17 cellular contexts compared by ENCODE assay signal in the genomic region with DNA sequence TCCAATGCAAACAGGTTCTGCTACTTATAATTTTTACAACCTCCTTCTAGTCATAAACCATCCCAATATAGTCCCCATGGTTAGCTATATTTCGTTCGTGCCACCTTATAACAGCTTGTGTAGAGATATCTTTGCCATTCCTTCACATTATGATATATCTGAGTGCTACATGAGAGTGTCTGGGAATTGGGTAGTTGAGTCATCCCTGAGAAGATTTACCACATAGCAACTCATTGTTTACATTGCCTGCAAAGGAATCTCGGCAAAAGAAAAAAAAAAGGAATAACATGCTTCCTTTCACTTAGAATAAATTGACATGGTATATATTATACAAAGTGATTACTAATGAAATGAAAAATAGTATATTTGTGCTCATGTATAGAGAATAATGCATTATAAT.
A peak's percentile ranks its signal among the peaks of the same experiment; 100 is the strongest.
DNase-seq lines count a peak whose midpoint lies in the region; ATAC-seq and TF ChIP-seq lines count a peak whose summit lies in the region.
"Had no signal": no experiment of that assay in that cellular context is flagged by ENCODE, and none has a peak within 500 bp of the region (broad histone marks: within the 10 kb centered on the region; RNA-seq: fewer than 3 reads in every experiment).

No MANE protein-coding gene starts in this region.

- no peaks in the 10 kb centered on the region for H3K79me2 ChIP-seq in mammary epithelial cell (ENCODE audit: insufficient read depth, low read length)

- no TSS peak for BruUV-seq in mammary epithelial cell (replicated peaks; lab: Mats Ljungman, UMichigan)

- DNase-seq in AG08395 (ENCODE audit: low spot score), result peak; percentile 40
- peak; percentile 79 for DNase-seq in HS-27A (ENCODE audit: low read depth)
- peak; percentile 71 for DNase-seq in mammary epithelial cell
- peak; percentile 40 for DNase-seq in kidney tubule cell (ENCODE audit: low spot score)
- DNase-seq in substantia nigra (lab: John Stamatoyannopoulos, UW), result no peak
- no peak for DNase-seq in NCI-H2227 treated with DMSO at 0.1 percent for 48 hours (lab: John Stamatoyannopoulos, UW)
- DNase-seq: activated CD4-positive, alpha-beta T cell treated with anti-CD3 and anti-CD28 coated beads, Interleukin-2, amount 50 U/mL, for 4 hours; NCI-H187; ovary; Right ventricle myocardium superior; stimulated activated CD8-positive, alpha-beta memory T cell treated with anti-CD3 and anti-CD28 coated beads, Interleukin-4, amount 100 ng/mL, for 48 hours; uterus had no signal

- no peaks in the 10 kb centered on the region for H4K20me1 ChIP-seq in mammary epithelial cell (ENCODE audit: insufficient read depth, low read length)
- H4K20me1 ChIP-seq: BLaER1 treated with 17β-estradiol and CSF1 and Interleukin-3, amounts not matched to agents 10 nM and 100 nM had no signal

- H3K9me3 ChIP-seq in mammary epithelial cell (replicated peaks; ENCODE audit: insufficient read depth, low read length), result no peaks in the 10 kb centered on the region
- H3K9me3 ChIP-seq: BLaER1 treated with 17β-estradiol and CSF1 and Interleukin-3, amounts not matched to agents 10 nM and 100 nM; ovary; uterus had no signal

- CTCF ChIA-PET in mammary epithelial cell (lab: Charles Lee; ENCODE audit: low non-redundant PET), result no interaction called here

- no peak overlapping the region for H3K4me3 ChIP-seq in mammary epithelial cell (replicated peaks in 1 of 3; ENCODE audit: insufficient read depth in 1 of 3, low read depth in 2 of 3, low read length in 3 of 3)
- H3K4me3 ChIP-seq: BLaER1 treated with 17β-estradiol and CSF1 and Interleukin-3, amounts not matched to agents 10 nM and 100 nM; cardiac muscle cell; K562; ovary; uterus had no signal

- peaks cover 5% of the 10 kb centered on the region for H3K4me1 ChIP-seq in mammary epithelial cell (ENCODE audit: insufficient read depth, low read length)
- H3K4me1 ChIP-seq: BLaER1 treated with 17β-estradiol and CSF1 and Interleukin-3, amounts not matched to agents 10 nM and 100 nM; uterus had no signal

- TF ChIP-seq CTCF in mammary epithelial cell (conservative IDR thresholded peaks at IDR 0.05 in 1 of 2, IDR thresholded peaks at IDR 0.05 in 1 of 2; ENCODE audit: extremely low read depth in 1 of 2, insufficient read depth in 1 of 2, low read depth in 1 of 2, low read length in 2 of 2), result no peak

- no peaks in the 10 kb centered on the region for H3K27me3 ChIP-seq in mammary epithelial cell (ENCODE audit: insufficient read depth, low read length)
- H3K27me3 ChIP-seq: BLaER1 treated with 17β-estradiol and CSF1 and Interleukin-3, amounts not matched to agents 10 nM and 100 nM; cardiac muscle cell; ovary; uterus had no signal

- 44% methylated on average over 3 of the region's 3 CpGs for WGBS in mammary epithelial cell (ENCODE audit: low coverage, missing lambda C conversion rate)

- ATAC-seq in GM18498 (IDR thresholded peaks at IDR 0.05; ENCODE audit: unreplicated experiment) (no peak), GM18867 (IDR thresholded peaks at IDR 0.05; ENCODE audit: unreplicated experiment) (no peak)
- ATAC-seq: K562 had no signal

- no peak overlapping the region for H3K9ac ChIP-seq in mammary epithelial cell (ENCODE audit: insufficient read depth, low read length)
- H3K9ac ChIP-seq: BLaER1 treated with 17β-estradiol and CSF1 and Interleukin-3, amounts not matched to agents 10 nM and 100 nM had no signal

- no peaks in the 10 kb centered on the region for H3K36me3 ChIP-seq in mammary epithelial cell (ENCODE audit: insufficient read depth, low read length)
- H3K36me3 ChIP-seq: BLaER1 treated with 17β-estradiol and CSF1 and Interleukin-3, amounts not matched to agents 10 nM and 100 nM; cardiac muscle cell; ovary; uterus had no signal

- in situ Hi-C loops in mammary epithelial cell (cut with MboI; ENCODE audit: low sequenced_read_pairs in 2 of 2), result loop anchor here in 1 of 2 donors (5.0 kb wide), 1 partner anchor 290 kb away; no protein-coding TSS in a partner anchor

- intact Hi-C loops in mammary epithelial cell (cut with micrococcal nuclease), result loop anchor here (5.0 kb wide), 1 partner anchor 85 kb away; a partner anchor contains a TSS

- H3K4me2 ChIP-seq in mammary epithelial cell (ENCODE audit: insufficient read depth, low read depth, low read length), result peak overlapping the region; percentile 42
- H3K4me2 ChIP-seq: BLaER1 treated with 17β-estradiol and CSF1 and Interleukin-3, amounts not matched to agents 10 nM and 100 nM had no signal

- H2AFZ ChIP-seq in mammary epithelial cell (ENCODE audit: low read depth, low read length), result no peak overlapping the region

- H3K27ac ChIP-seq in mammary epithelial cell (ENCODE audit: insufficient read depth, low read depth, low read length), result peak overlapping the region; percentile 2
- H3K27ac ChIP-seq in substantia nigra (ENCODE audit: low read depth, low read length, poor library complexity, severe bottlenecking), result no peak overlapping the region
- H3K27ac ChIP-seq: BLaER1 treated with 17β-estradiol and CSF1 and Interleukin-3, amounts not matched to agents 10 nM and 100 nM; cardiac muscle cell; ovary; uterus had no signal

- dilution Hi-C loops in mammary epithelial cell (cut with HindIII; ENCODE audit: low sequenced_read_pairs), result no loop called here

Comparison
In these comparisons a context has a peak if more than half of its experiments do, and no peak if none do; other contexts are left out.
1. DNase-seq: peak in AG08395 (single experiment), HS-27A (single experiment), mammary epithelial cell (single experiment) and kidney tubule cell (single experiment); none in substantia nigra (0 of 49) and NCI-H2227 treated with DMSO at 0.1 percent for 48 hours (single experiment).